ENCODE assay signal across 8 cellular contexts in genomic region chr17:81890447-81891302, GRCh38. TPM values are rescaled to one million over a fixed set of nuclear protein-coding genes. Genes with fewer than 3 reads are reported as not detected.
DNase-seq lines count a peak whose midpoint lies in the region; ATAC-seq, FAIRE-seq and TF ChIP-seq lines count a peak whose summit lies in the region.

No MANE protein-coding gene starts in this region.

- peaks cover 3 to 4% of the 10 kb centered on the region in 2 donors for H3K4me1 ChIP-seq in small intestine (ENCODE audit: control insufficient read depth in 2 of 2, insufficient read depth in 1 of 2, low read depth in 1 of 2, low read length in 1 of 2)

- no peaks in the 10 kb centered on the region for H3K9me3 Mint-ChIP-seq in activated CD4-positive, alpha-beta memory T cell treated with anti-CD3 and anti-CD28 coated beads, Interleukin-2, amount 10 ng/mL, durations not matched to agents 7 days and 5 days
- peaks cover 2% of the 10 kb centered on the region for H3K9me3 Mint-ChIP-seq in glutamatergic neuron (ENCODE audit: unreplicated experiment)

- H3K4me3 Mint-ChIP-seq in activated CD4-positive, alpha-beta memory T cell treated with anti-CD3 and anti-CD28 coated beads, Interleukin-2, amount 10 ng/mL, durations not matched to agents 7 days and 5 days: peak overlapping the region; percentile 87
- H3K4me3 Mint-ChIP-seq in glutamatergic neuron (ENCODE audit: unreplicated experiment): peak overlapping the region; percentile 79

- H3K27me3 ChIP-seq in small intestine (ENCODE audit: control insufficient read depth in 2 of 2, insufficient read depth in 2 of 2, low read length in 2 of 2): no peaks in the 10 kb centered on the region

- no peaks in the 10 kb centered on the region for H3K27me3 Mint-ChIP-seq in activated CD4-positive, alpha-beta memory T cell treated with anti-CD3 and anti-CD28 coated beads, Interleukin-2, amount 10 ng/mL, durations not matched to agents 7 days and 5 days
- peaks cover 7% of the 10 kb centered on the region for H3K27me3 Mint-ChIP-seq in glutamatergic neuron (ENCODE audit: unreplicated experiment)

- no peak for FAIRE-seq in small intestine (lab: Jason Lieb, UNC)

- H3K27ac ChIP-seq in small intestine (ENCODE audit: low read depth in 1 of 2, low read length in 1 of 2): peak overlapping the region; percentile 61 to 99

- TF ChIP-seq CTCF in glutamatergic neuron (IDR thresholded peaks at IDR 0.05; ENCODE audit: partially characterized antibody, unreplicated experiment): no peak
- TF ChIP-seq CTCF in GM20000 (IDR thresholded peaks at IDR 0.05; ENCODE audit: extremely low read depth, missing control alignments): no peak

- WGBS in small intestine, 3 donors: 4 to 7% (median 5%) methylated on average over 54 to 69 of the region's 69 CpGs

- peak overlapping the region; percentile 94 for H3K27ac Mint-ChIP-seq in activated CD4-positive, alpha-beta memory T cell treated with anti-CD3 and anti-CD28 coated beads, Interleukin-2, amount 10 ng/mL, durations not matched to agents 7 days and 5 days
- H3K27ac Mint-ChIP-seq in glutamatergic neuron (ENCODE audit: unreplicated experiment): peak overlapping the region; percentile 66

- peaks cover 12 to 20% of the 10 kb centered on the region in 2 donors for H3K36me3 ChIP-seq in small intestine (ENCODE audit: control insufficient read depth in 2 of 2, insufficient read depth in 2 of 2, low read length in 2 of 2)

- DNase-seq in GM03348 (ENCODE audit: low spot score) (peak; percentile 29), glutamatergic neuron (no peak), small intestine (no peak), HuH-7.5 (ENCODE audit: low spot score) (no peak), GM20000 (ENCODE audit: low spot score) (no peak)
- peak; percentile 46 for DNase-seq in activated CD4-positive, alpha-beta memory T cell treated with anti-CD3 and anti-CD28 coated beads, Interleukin-2, amount 10 ng/mL, durations not matched to agents 7 days and 5 days
- DNase-seq in NK-92 treated with Interleukin-12 subunit alpha and Interleukin-12 subunit beta, amount 100 ng/mL, for 24 hours (lab: John Stamatoyannopoulos, UW): no peak

- no peaks in the 10 kb centered on the region for H3K9me3 ChIP-seq in small intestine (ENCODE audit: control insufficient read depth, low read depth)

- H3K4me1 Mint-ChIP-seq in activated CD4-positive, alpha-beta memory T cell treated with anti-CD3 and anti-CD28 coated beads, Interleukin-2, amount 10 ng/mL, durations not matched to agents 7 days and 5 days: peaks cover 43% of the 10 kb centered on the region
- no peaks in the 10 kb centered on the region for H3K4me1 Mint-ChIP-seq in glutamatergic neuron (ENCODE audit: low read depth, unreplicated experiment)

- CTCF ChIA-PET in activated CD4-positive, alpha-beta memory T cell treated with anti-CD3 and anti-CD28 coated beads, Interleukin-2, amount 10 ng/mL, durations not matched to agents 7 days and 5 days (lab: Charles Lee): no interaction called here

- peaks cover 44% of the 10 kb centered on the region for H3K36me3 Mint-ChIP-seq in activated CD4-positive, alpha-beta memory T cell treated with anti-CD3 and anti-CD28 coated beads, Interleukin-2, amount 10 ng/mL, durations not matched to agents 7 days and 5 days (ENCODE audit: low read depth)
- no peaks in the 10 kb centered on the region for H3K36me3 Mint-ChIP-seq in glutamatergic neuron (ENCODE audit: unreplicated experiment)

- peak; percentile 18 for ATAC-seq in HG02798 (IDR thresholded peaks at IDR 0.05; ENCODE audit: poor library complexity, unreplicated experiment)

- POLR2A ChIA-PET in activated CD4-positive, alpha-beta memory T cell treated with anti-CD3 and anti-CD28 coated beads, Interleukin-2, amount 10 ng/mL, durations not matched to agents 7 days and 5 days (lab: Charles Lee): interaction anchor here (0.7 to 12.3 kb wide), 10 partner anchors 11 to 188 kb away, joined by 3 to 140 read pairs (median 5); partner anchors contain the start of genes ARHGDIA, MRPL12 and SIRT7

- peak overlapping the region; percentile 97 to 98 for H3K4me3 ChIP-seq in small intestine (ENCODE audit: low read depth in 1 of 2, low read length in 2 of 2)

RNA-seq across cellular contexts. Expression of gene ALYREF, which starts 0.7 kb away (rescaled TPM):
- 100 to 1,000 TPM; 159 to 160 TPM for total RNA-seq in activated CD4-positive, alpha-beta memory T cell treated with anti-CD3 and anti-CD28 coated beads, Interleukin-2, amount 10 ng/mL, durations not matched to agents 7 days and 5 days
- 80.6 TPM for total RNA-seq in glutamatergic neuron (ENCODE audit: unreplicated experiment)
- polyA plus RNA-seq in small intestine: 10 to 100 TPM; 22.8 to 86.7 (median 26.7) TPM

RNA-seq across cellular contexts. Expression of gene ANAPC11, which starts 0.8 kb away (rescaled TPM):
- 10 to 100 TPM; 95.9 to 98.4 TPM for total RNA-seq in activated CD4-positive, alpha-beta memory T cell treated with anti-CD3 and anti-CD28 coated beads, Interleukin-2, amount 10 ng/mL, durations not matched to agents 7 days and 5 days
- total RNA-seq in glutamatergic neuron (ENCODE audit: unreplicated experiment): 118 TPM
- 100 to 1,000 TPM; 161 to 240 (median 212) TPM for polyA plus RNA-seq in small intestine

RNA-seq across cellular contexts. Expression of gene NPB, which starts 11.4 kb away (rescaled TPM):
- total RNA-seq in activated CD4-positive, alpha-beta memory T cell treated with anti-CD3 and anti-CD28 coated beads, Interleukin-2, amount 10 ng/mL, durations not matched to agents 7 days and 5 days: under 1 TPM in 1 of 2 experiments, not detected in 1; 0.38 TPM
- 0.96 TPM for total RNA-seq in glutamatergic neuron (ENCODE audit: unreplicated experiment)
- polyA plus RNA-seq in small intestine: 1 to 10 TPM in 1 of 3 donors, under 1 TPM in 2; 0.54 to 1.8 (median 0.64) TPM

RNA-seq across cellular contexts. Expression of gene ARHGDIA, which starts 19.5 kb away (rescaled TPM):
- total RNA-seq in activated CD4-positive, alpha-beta memory T cell treated with anti-CD3 and anti-CD28 coated beads, Interleukin-2, amount 10 ng/mL, durations not matched to agents 7 days and 5 days: 100 to 1,000 TPM; 636 to 661 TPM
- 432 TPM for total RNA-seq in glutamatergic neuron (ENCODE audit: unreplicated experiment)
- polyA plus RNA-seq in small intestine: 100 to 1,000 TPM; 310 to 411 (median 372) TPM

RNA-seq across cellular contexts. Expression of gene PCYT2, which starts 20.5 kb away (rescaled TPM):
- total RNA-seq in activated CD4-positive, alpha-beta memory T cell treated with anti-CD3 and anti-CD28 coated beads, Interleukin-2, amount 10 ng/mL, durations not matched to agents 7 days and 5 days: 10 to 100 TPM; 41.6 to 44.4 TPM
- total RNA-seq in glutamatergic neuron (ENCODE audit: unreplicated experiment): 63.0 TPM
- polyA plus RNA-seq in small intestine: 100 to 1,000 TPM; 111 to 303 (median 237) TPM

Comparison
In these comparisons a context has a peak if more than half of its experiments do, and no peak if none do; other contexts are left out.
1. DNase-seq: peak in GM03348 (single experiment) and activated CD4-positive, alpha-beta memory T cell treated with anti-CD3 and anti-CD28 coated beads, Interleukin-2, amount 10 ng/mL, durations not matched to agents 7 days and 5 days (single experiment); none in glutamatergic neuron (single experiment), small intestine (single experiment), NK-92 treated with Interleukin-12 subunit alpha and Interleukin-12 subunit beta, amount 100 ng/mL, for 24 hours (single experiment), HuH-7.5 (single experiment) and GM20000 (single experiment).